ENCODE assay signal across 8 cellular contexts in genomic region chr6:30101423-30101938, GRCh38. TPM values are rescaled to one million over a fixed set of nuclear protein-coding genes. Genes with fewer than 3 reads are reported as not detected.
DNase-seq lines count a peak whose midpoint lies in the region; ATAC-seq and TF ChIP-seq lines count a peak whose summit lies in the region.

No MANE protein-coding gene starts in this region.

- H3F3A ChIP-seq in MM.1S (ENCODE audit: insufficient read depth, low read length) = peaks cover 15% of the 10 kb centered on the region

- no peaks in the 10 kb centered on the region for H3K36me3 ChIP-seq in BLaER1 treated with 17β-estradiol and CSF1 and Interleukin-3, amounts not matched to agents 10 nM and 100 nM
- H3K36me3 ChIP-seq in MM.1S (replicated peaks; ENCODE audit: insufficient read depth, low read length) (no peaks in the 10 kb centered on the region), lower lobe of right lung (no peaks in the 10 kb centered on the region), upper lobe of right lung (no peaks in the 10 kb centered on the region)

- H3K79me2 ChIP-seq in MM.1S (ENCODE audit: low read length) = no peaks in the 10 kb centered on the region

- DNase-seq in MM.1S (peak; percentile 33), cardiac fibroblast (ENCODE audit: low read depth in 2 of 2) (peak in 1 of 2 donors; percentile 7), lower lobe of right lung (no peak), upper lobe of right lung (no peak), LoVo (ENCODE audit: low spot score) (no peak), posterior vena cava (ENCODE audit: low spot score) (no peak), DMS79 (lab: John Stamatoyannopoulos, UW) (no peak)

- H3K9ac ChIP-seq in BLaER1 treated with 17β-estradiol and CSF1 and Interleukin-3, amounts not matched to agents 10 nM and 100 nM = peak overlapping the region in 10 of 11 experiments; percentile 16 to 67 (median 56); a peak in 20 of 22 replicates
- no peak overlapping the region; the same call in 1 of the 2 replicates for H3K9ac ChIP-seq in MM.1S (ENCODE audit: low read length)

- peak overlapping the region; percentile 94 for H2AFZ ChIP-seq in MM.1S (ENCODE audit: low read length)

- intact Hi-C loops in lower lobe of right lung (cut with DNase I) (no loop called here), upper lobe of right lung (cut with DNase I) (no loop called here), posterior vena cava (cut with DNase I) (no loop called here)

- peak overlapping the region; percentile 51 to 68 (median 57) for H3K4me3 ChIP-seq in BLaER1 treated with 17β-estradiol and CSF1 and Interleukin-3, amounts not matched to agents 10 nM and 100 nM
- H3K4me3 ChIP-seq in MM.1S (ENCODE audit: low read length) = peak overlapping the region; percentile 59
- H3K4me3 ChIP-seq in cardiac fibroblast (replicated peaks in 1 of 2; ENCODE audit: low read depth in 2 of 2, low read length in 2 of 2) = peak overlapping the region; percentile 33 to 46
- peak overlapping the region; percentile 54 for H3K4me3 ChIP-seq in lower lobe of right lung
- H3K4me3 ChIP-seq in upper lobe of right lung = peak overlapping the region; percentile 49

- no peaks in the 10 kb centered on the region for H3K9me2 ChIP-seq in MM.1S (replicated peaks; ENCODE audit: insufficient read depth, low read length)

- H3K4me1 ChIP-seq in BLaER1 treated with 17β-estradiol and CSF1 and Interleukin-3, amounts not matched to agents 10 nM and 100 nM = peaks cover 29 to 40% (median 38%) of the 10 kb centered on the region in 10 experiments
- H3K4me1 ChIP-seq in MM.1S (ENCODE audit: low read length) (peaks cover 15% of the 10 kb centered on the region), lower lobe of right lung (peaks cover 35% of the 10 kb centered on the region), upper lobe of right lung (peaks cover 31% of the 10 kb centered on the region)

- TF ChIP-seq CTCF in MM.1S (IDR thresholded peaks at IDR 0.05; ENCODE audit: low read length) (no peak; the same call in 1 of the 2 replicates), cardiac fibroblast (IDR thresholded peaks at IDR 0.05; ENCODE audit: low read depth, low read length) (no peak), lower lobe of right lung (IDR thresholded peaks at IDR 0.05) (no peak), upper lobe of right lung (IDR thresholded peaks at IDR 0.05) (no peak)

- ATAC-seq in lower lobe of right lung (peak; percentile 0 to 3), upper lobe of right lung (peak; percentile 0)

- H3K27me3 ChIP-seq in BLaER1 treated with 17β-estradiol and CSF1 and Interleukin-3, amounts not matched to agents 10 nM and 100 nM = peaks cover 51 to 74% (median 66%) of the 10 kb centered on the region in 11 experiments
- H3K27me3 ChIP-seq in MM.1S (replicated peaks; ENCODE audit: insufficient read depth, low read length) = peaks cover 45% of the 10 kb centered on the region
- peaks cover 9% of the 10 kb centered on the region for H3K27me3 ChIP-seq in lower lobe of right lung (ENCODE audit: low read depth)
- peaks cover 21% of the 10 kb centered on the region for H3K27me3 ChIP-seq in upper lobe of right lung

- peak overlapping the region; percentile 87 to 100 (median 96) for H3K4me2 ChIP-seq in BLaER1 treated with 17β-estradiol and CSF1 and Interleukin-3, amounts not matched to agents 10 nM and 100 nM
- H3K4me2 ChIP-seq in MM.1S (ENCODE audit: low read depth, low read length) = peak overlapping the region; percentile 100

- H3K9me3 ChIP-seq in BLaER1 treated with 17β-estradiol and CSF1 and Interleukin-3, amounts not matched to agents 10 nM and 100 nM (replicated peaks in 1 of 11) = no peaks in the 10 kb centered on the region
- H3K9me3 ChIP-seq in MM.1S (replicated peaks; ENCODE audit: insufficient read depth, low read length) (no peaks in the 10 kb centered on the region), lower lobe of right lung (no peaks in the 10 kb centered on the region), upper lobe of right lung (no peaks in the 10 kb centered on the region)

- peaks cover 0 to 10% (median 0%) of the 10 kb centered on the region in 11 experiments; a peak in 1 of 22 replicates for H4K20me1 ChIP-seq in BLaER1 treated with 17β-estradiol and CSF1 and Interleukin-3, amounts not matched to agents 10 nM and 100 nM
- no peaks in the 10 kb centered on the region for H4K20me1 ChIP-seq in MM.1S (ENCODE audit: insufficient read depth, low read length)

- H3K27ac ChIP-seq in BLaER1 treated with 17β-estradiol and CSF1 and Interleukin-3, amounts not matched to agents 10 nM and 100 nM = peak overlapping the region in 2 of 11 experiments; percentile 16 to 17; a peak in 1 of 22 replicates
- H3K27ac ChIP-seq in MM.1S (ENCODE audit: low read length) (no peak overlapping the region), lower lobe of right lung (peak overlapping the region; percentile 50), upper lobe of right lung (peak overlapping the region; percentile 51)

RNA-seq across cellular contexts. Expression of gene TRIM31, which starts 11.4 kb away (rescaled TPM):
- 0.62 TPM for total RNA-seq in lower lobe of right lung
- 0.35 TPM for total RNA-seq in upper lobe of right lung
- total RNA-seq in posterior vena cava = not detected

RNA-seq across cellular contexts. Expression of gene RNF39, which starts 25.9 kb away (rescaled TPM):
- total RNA-seq in lower lobe of right lung = 2.5 TPM
- 2.4 TPM for total RNA-seq in upper lobe of right lung
- total RNA-seq in posterior vena cava = not detected

RNA-seq across cellular contexts. Expression of gene TRIM40, which starts 34.5 kb away (rescaled TPM):
- total RNA-seq in lower lobe of right lung (not detected), upper lobe of right lung (not detected), posterior vena cava (not detected)

RNA-seq across cellular contexts. Expression of gene PPP1R11, which starts 34.5 kb away (rescaled TPM):
- 65.7 TPM for total RNA-seq in lower lobe of right lung
- 62.6 TPM for total RNA-seq in upper lobe of right lung
- 10 to 100 TPM; 45.0 to 53.4 TPM for total RNA-seq in posterior vena cava

RNA-seq across cellular contexts. Expression of gene POLR1H, which starts 40.4 kb away (rescaled TPM):
- total RNA-seq in lower lobe of right lung = 22.4 TPM
- 20.3 TPM for total RNA-seq in upper lobe of right lung
- total RNA-seq in posterior vena cava = 10 to 100 TPM; 15.5 to 17.0 TPM
